Comparison of ENCODE assay signal across 8 cellular contexts in the genomic region with DNA sequence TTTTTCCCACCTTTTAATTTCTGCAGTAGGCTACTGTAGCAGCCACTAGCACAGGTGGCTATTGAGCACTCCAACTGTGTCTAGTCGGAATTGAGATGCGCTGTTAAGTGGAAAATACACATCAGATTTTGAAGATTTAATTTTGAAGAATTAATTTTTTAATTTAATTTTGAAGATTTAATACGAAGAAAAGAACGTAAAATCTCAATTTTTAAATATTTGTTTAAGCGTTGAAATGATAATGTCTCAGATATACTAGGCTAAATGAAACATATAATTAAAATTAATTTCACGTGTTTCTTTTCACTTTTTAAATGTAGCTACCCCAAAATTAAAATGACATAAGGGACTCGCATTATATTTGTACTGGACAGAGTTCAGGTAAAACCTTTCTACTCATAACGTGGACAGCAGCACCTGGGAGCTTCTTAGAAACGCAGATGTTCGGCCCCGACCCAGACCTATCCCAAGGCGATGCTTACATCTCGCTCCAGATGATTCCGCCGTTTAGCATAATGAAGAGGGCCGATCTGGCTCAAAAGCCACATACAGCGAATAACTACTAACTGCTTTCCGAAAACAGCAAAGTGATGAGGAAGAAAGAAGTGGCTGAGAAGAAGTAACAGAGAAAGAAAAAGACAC. TPM values are rescaled to one million over a fixed set of nuclear protein-coding genes. Genes with fewer than 3 reads are reported as not detected.
DNase-seq lines count a peak whose midpoint lies in the region; ATAC-seq, FAIRE-seq and TF ChIP-seq lines count a peak whose summit lies in the region.

No MANE protein-coding gene starts in this region.

- H3K4me1 Mint-ChIP-seq in HFFc6 (ENCODE audit: low read depth): peaks cover 20% of the 10 kb centered on the region
- peaks cover 14% of the 10 kb centered on the region for H3K4me1 Mint-ChIP-seq in activated T-helper 1 cell treated with anti-CD3 and anti-CD28 coated beads, Interleukin-12 subunit alpha, Interleukin-12 subunit beta, Interleukin-2, Interleukin-4 antibody, amounts not matched to agents 30 ng/mL and 10 ng/mL and 1 ng/mL, durations not matched to agents 14 hours and 24 hours and 36 hours (ENCODE audit: low read depth)

- H3K9me3 Mint-ChIP-seq in HFFc6: no peaks in the 10 kb centered on the region
- H3K9me3 Mint-ChIP-seq in activated T-helper 1 cell treated with anti-CD3 and anti-CD28 coated beads, Interleukin-12 subunit alpha, Interleukin-12 subunit beta, Interleukin-2, Interleukin-4 antibody, amounts not matched to agents 30 ng/mL and 10 ng/mL and 1 ng/mL, durations not matched to agents 14 hours and 24 hours and 36 hours: no peaks in the 10 kb centered on the region

- FAIRE-seq in frontal cortex (lab: Jason Lieb, UNC): no peak

- TF ChIP-seq CTCF in C4-2B (conservative IDR thresholded peaks at IDR 0.05) (no peak), HFFc6 (IDR thresholded peaks at IDR 0.05) (no peak)

- H3K4me1 ChIP-seq in iPS DF 6.9 (ENCODE audit: control insufficient read depth, insufficient read depth, low read length): no peaks in the 10 kb centered on the region

- intact Hi-C loops in activated T-helper 1 cell treated with anti-CD3 and anti-CD28 coated beads, Interleukin-12 subunit alpha, Interleukin-12 subunit beta, Interleukin-2, Interleukin-4 antibody, amounts not matched to agents 30 ng/mL and 10 ng/mL and 1 ng/mL, durations not matched to agents 14 hours and 24 hours and 36 hours (cut with micrococcal nuclease): loop anchor here (1.0 to 10.0 kb wide), 8 partner anchors 36 to 976 kb away; partner anchors contain the start of genes ATP5PO, DNAJC28, GART and RCAN1

- H3K27ac ChIP-seq in C4-2B: peak overlapping the region; percentile 81
- no peak overlapping the region for H3K27ac ChIP-seq in iPS DF 6.9 (ENCODE audit: low read length)
- H3K27ac ChIP-seq in skin epidermis: peak overlapping the region in 20 of 21 experiments; percentile 70 to 93 (median 83)

- peak overlapping the region; percentile 91 for H3K4me3 Mint-ChIP-seq in HFFc6
- peak overlapping the region; percentile 89 for H3K4me3 Mint-ChIP-seq in activated T-helper 1 cell treated with anti-CD3 and anti-CD28 coated beads, Interleukin-12 subunit alpha, Interleukin-12 subunit beta, Interleukin-2, Interleukin-4 antibody, amounts not matched to agents 30 ng/mL and 10 ng/mL and 1 ng/mL, durations not matched to agents 14 hours and 24 hours and 36 hours

- no peaks in the 10 kb centered on the region; the same call in 1 of the 2 replicates for H3K27me3 Mint-ChIP-seq in HFFc6 (ENCODE audit: insufficient read depth)
- peaks cover 22% of the 10 kb centered on the region for H3K27me3 Mint-ChIP-seq in activated T-helper 1 cell treated with anti-CD3 and anti-CD28 coated beads, Interleukin-12 subunit alpha, Interleukin-12 subunit beta, Interleukin-2, Interleukin-4 antibody, amounts not matched to agents 30 ng/mL and 10 ng/mL and 1 ng/mL, durations not matched to agents 14 hours and 24 hours and 36 hours (ENCODE audit: insufficient read depth)

- ATAC-seq in HG03460 (IDR thresholded peaks at IDR 0.05; ENCODE audit: unreplicated experiment): no peak

- H3K9me3 ChIP-seq in iPS DF 6.9 (ENCODE audit: control insufficient read depth, insufficient read depth, low read length): no peaks in the 10 kb centered on the region

- H3K36me3 Mint-ChIP-seq in HFFc6 (ENCODE audit: low read depth): peaks cover 12% of the 10 kb centered on the region; the same call in 1 of the 2 replicates
- peaks cover 4% of the 10 kb centered on the region for H3K36me3 Mint-ChIP-seq in activated T-helper 1 cell treated with anti-CD3 and anti-CD28 coated beads, Interleukin-12 subunit alpha, Interleukin-12 subunit beta, Interleukin-2, Interleukin-4 antibody, amounts not matched to agents 30 ng/mL and 10 ng/mL and 1 ng/mL, durations not matched to agents 14 hours and 24 hours and 36 hours (ENCODE audit: low read depth)

- DNase-seq in HFFc6 (no peak), iPS DF 6.9 (ENCODE audit: low read depth, low spot score) (no peak), NCI-H1048 (lab: John Stamatoyannopoulos, UW) (no peak), frontal cortex (ENCODE audit: low spot score in 2 of 2) (no peak)
- no peak for DNase-seq in activated T-helper 1 cell treated with anti-CD3 and anti-CD28 coated beads, Interleukin-12 subunit alpha, Interleukin-12 subunit beta, Interleukin-2, Interleukin-4 antibody, amounts not matched to agents 30 ng/mL and 10 ng/mL and 1 ng/mL, durations not matched to agents 14 hours and 24 hours and 36 hours (ENCODE audit: low spot score)

- no peaks in the 10 kb centered on the region for H3K36me3 ChIP-seq in iPS DF 6.9 (ENCODE audit: control insufficient read depth, insufficient read depth, low read length)

- no peaks in the 10 kb centered on the region for H3K27me3 ChIP-seq in iPS DF 6.9 (ENCODE audit: control insufficient read depth, insufficient read depth, low read length)

- WGBS in iPS DF 6.9 (ENCODE audit: insufficient coverage, insufficient read length): 100% methylated on average over 4 of the region's 18 CpGs

- peak overlapping the region; percentile 95 for H3K27ac Mint-ChIP-seq in HFFc6
- H3K27ac Mint-ChIP-seq in activated T-helper 1 cell treated with anti-CD3 and anti-CD28 coated beads, Interleukin-12 subunit alpha, Interleukin-12 subunit beta, Interleukin-2, Interleukin-4 antibody, amounts not matched to agents 30 ng/mL and 10 ng/mL and 1 ng/mL, durations not matched to agents 14 hours and 24 hours and 36 hours: peak overlapping the region; percentile 96

- peak overlapping the region; percentile 55; the same call in 1 of the 2 replicates for H3K4me3 ChIP-seq in iPS DF 6.9 (ENCODE audit: low read length)
- peak overlapping the region; percentile 58 to 99 (median 92) for H3K4me3 ChIP-seq in skin epidermis

RNA-seq across cellular contexts. Expression of gene CRYZL1, which starts 0.7 kb away (rescaled TPM):
- total RNA-seq in HFFc6 (2021; fragmentation: NEBNext Ultra II Directional; extraction: Animal tissue kit (Norgen Biotek cat#: 25700)): 10 to 100 TPM; 28.0 to 32.8 (median 30.2) TPM
- total RNA-seq in activated T-helper 1 cell treated with anti-CD3 and anti-CD28 coated beads, Interleukin-12 subunit alpha, Interleukin-12 subunit beta, Interleukin-2, Interleukin-4 antibody, amounts not matched to agents 30 ng/mL and 10 ng/mL and 1 ng/mL, durations not matched to agents 14 hours and 24 hours and 36 hours: 25.6 and 34.8 TPM in 2 replicates
- 68.9 TPM for total RNA-seq in frontal cortex

RNA-seq across cellular contexts. Expression of gene ITSN1, which starts 1.5 kb away (rescaled TPM):
- 10 to 100 TPM; 47.7 to 54.8 (median 54.0) TPM for total RNA-seq in HFFc6 (2021; fragmentation: NEBNext Ultra II Directional; extraction: Animal tissue kit (Norgen Biotek cat#: 25700))
- total RNA-seq in activated T-helper 1 cell treated with anti-CD3 and anti-CD28 coated beads, Interleukin-12 subunit alpha, Interleukin-12 subunit beta, Interleukin-2, Interleukin-4 antibody, amounts not matched to agents 30 ng/mL and 10 ng/mL and 1 ng/mL, durations not matched to agents 14 hours and 24 hours and 36 hours: 4.2 and 4.5 TPM in 2 replicates
- total RNA-seq in frontal cortex: 73.8 TPM

RNA-seq across cellular contexts. Expression of gene DONSON, which starts 52.3 kb away (rescaled TPM):
- 10 to 100 TPM; 14.7 to 32.0 (median 28.6) TPM for total RNA-seq in HFFc6 (2021; fragmentation: NEBNext Ultra II Directional; extraction: Animal tissue kit (Norgen Biotek cat#: 25700))
- total RNA-seq in activated T-helper 1 cell treated with anti-CD3 and anti-CD28 coated beads, Interleukin-12 subunit alpha, Interleukin-12 subunit beta, Interleukin-2, Interleukin-4 antibody, amounts not matched to agents 30 ng/mL and 10 ng/mL and 1 ng/mL, durations not matched to agents 14 hours and 24 hours and 36 hours: 37.5 and 38.7 TPM in 2 replicates
- 24.5 TPM for total RNA-seq in frontal cortex
